Comparison of ENCODE assay signal across 1 cellular context in genomic region chr14:75283884-75284563, GRCh38.
TF ChIP-seq lines count a peak whose summit lies in the region.

No MANE protein-coding gene starts in this region.

TF ChIP-seq in K562, 482 proteins besides CTCF, POLR2A, EP300 and RAD21 (continued from another document and continues in another):
- TF ChIP-seq ZNF175 (CRISPR knock-in tag; IDR thresholded peaks at IDR 0.05; ENCODE audit: low read depth) (no peak), FOXJ3 (CRISPR knock-in tag; IDR thresholded peaks at IDR 0.05) (no peak), MXD1 (CRISPR knock-in tag; IDR thresholded peaks at IDR 0.05; ENCODE audit: borderline replicate concordance, poor library complexity, severe bottlenecking) (no peak), RHOXF2B (CRISPR knock-in tag; conservative IDR thresholded peaks at IDR 0.05) (no peak), GABPB2 (CRISPR knock-in tag; conservative IDR thresholded peaks at IDR 0.05) (no peak), CCNT2 (IDR thresholded peaks at IDR 0.05; ENCODE audit: borderline replicate concordance, extremely low read depth, insufficient read length, low read depth, low read length) (no peak), MEF2A (IDR thresholded peaks at IDR 0.05; ENCODE audit: control insufficient read depth, low read depth, low read length) (no peak), SP2 (IDR thresholded peaks at IDR 0.05; ENCODE audit: extremely low read depth, low read depth, low read length, poor library complexity, severe bottlenecking) (no peak), CUX1 (CRISPR knock-in tag; IDR thresholded peaks at IDR 0.05) (no peak), ZNF239 (CRISPR knock-in tag; IDR thresholded peaks at IDR 0.05) (no peak), RBM39 (optimal IDR thresholded peaks at IDR 0.05; ENCODE audit: low read depth, low read length) (no peak), BMI1 (IDR thresholded peaks at IDR 0.05; ENCODE audit: low read length) (no peak), FOS (IDR thresholded peaks at IDR 0.05; ENCODE audit: extremely low read depth, insufficient read length) (no peak), PKNOX1 (IDR thresholded peaks at IDR 0.05) (no peak), NCOR1 (IDR thresholded peaks at IDR 0.05) (no peak; the same call in 1 of the 2 replicates), SRSF7 (optimal IDR thresholded peaks at IDR 0.05; ENCODE audit: low read depth, low read length) (no peak), BRCA1 (IDR thresholded peaks at IDR 0.05) (no peak), BRCA1 (CRISPR knock-in tag; IDR thresholded peaks at IDR 0.05) (no peak), ELF4 (CRISPR knock-in tag; IDR thresholded peaks at IDR 0.05) (no peak), ZNF274 (IDR thresholded peaks at IDR 0.05; ENCODE audit: borderline replicate concordance, low read depth, low read length) (no peak), ZNF717 (CRISPR knock-in tag; IDR thresholded peaks at IDR 0.05) (no peak), ARNT (IDR thresholded peaks at IDR 0.05) (0 out of 4 replicates have a peak, but pooled peaks of 1 of the 2 experiments have one; percentile 23), KDM5B (IDR thresholded peaks at IDR 0.05; ENCODE audit: insufficient replicate concordance, low read depth, low read length) (no peak), BCOR (IDR thresholded peaks at IDR 0.05) (peak; percentile 58; the same call in 1 of the 2 replicates), HDGF (IDR thresholded peaks at IDR 0.05) (no peak), ZNF79 (CRISPR knock-in tag; IDR thresholded peaks at IDR 0.05; ENCODE audit: low read depth) (no peak), SMAD4 (CRISPR knock-in tag; conservative IDR thresholded peaks at IDR 0.05) (no peak), KLF1 (tag; IDR thresholded peaks at IDR 0.05) (no peak), SAP30 (IDR thresholded peaks at IDR 0.05; ENCODE audit: borderline replicate concordance, insufficient read depth, low read depth, low read length, poor library complexity, severe bottlenecking) (no peak), ZNF311 (CRISPR knock-in tag; IDR thresholded peaks at IDR 0.05) (no peak), BRF2 (IDR thresholded peaks at IDR 0.05; ENCODE audit: borderline replicate concordance, insufficient read depth, insufficient read length) (no peak), ZNF57 (CRISPR knock-in tag; IDR thresholded peaks at IDR 0.05) (no peak), ZHX1 (conservative IDR thresholded peaks at IDR 0.05; ENCODE audit: low read length) (no peak), CHD2 (IDR thresholded peaks at IDR 0.05; ENCODE audit: low read depth, low read length) (peak; percentile 15; the same call in 1 of the 2 replicates), ZNF445 (CRISPR knock-in tag; IDR thresholded peaks at IDR 0.05; ENCODE audit: low read depth) (no peak), TAF15 (IDR thresholded peaks at IDR 0.05; ENCODE audit: low read depth, low read length) (no peak), ZNF609 (CRISPR knock-in tag; IDR thresholded peaks at IDR 0.05; ENCODE audit: borderline replicate concordance) (no peak), SLC30A9 (CRISPR knock-in tag; IDR thresholded peaks at IDR 0.05) (no peak), RB1 (IDR thresholded peaks at IDR 0.05; ENCODE audit: low read depth) (no peak), IRF1 (CRISPR knock-in tag; IDR thresholded peaks at IDR 0.05; ENCODE audit: borderline replicate concordance) (no peak), NR2F6 (CRISPR knock-in tag; IDR thresholded peaks at IDR 0.05) (no peak), POLR2AphosphoS2 (IDR thresholded peaks at IDR 0.05; ENCODE audit: low read length) (no peak), E4F1 (CRISPR knock-in tag; IDR thresholded peaks at IDR 0.05; ENCODE audit: borderline replicate concordance) (no peak), MCM2 (IDR thresholded peaks at IDR 0.05; ENCODE audit: low read depth) (no peak), THRAP3 (IDR thresholded peaks at IDR 0.05; ENCODE audit: borderline replicate concordance) (no peak), ZNF444 (CRISPR knock-in tag; IDR thresholded peaks at IDR 0.05) (no peak), MEF2D (tag; conservative IDR thresholded peaks at IDR 0.05; ENCODE audit: low read depth) (no peak), LCOR (CRISPR knock-in tag; IDR thresholded peaks at IDR 0.05) (no peak)
